26 cellular contexts compared by ENCODE assay signal in genomic region chr2:34368304-34368703, GRCh38.
"Had no signal": no experiment of that assay in that cellular context is flagged by ENCODE, and none has a peak within 500 bp of the region (broad histone marks: within the 10 kb centered on the region; RNA-seq: fewer than 3 reads in every experiment).

No MANE protein-coding gene starts in this region.

- H3K36me3 ChIP-seq: colonic mucosa, esophagus squamous epithelium, heart right ventricle, left lung, neutrophil, pancreas, right lobe of liver, thoracic aorta, tibial nerve, upper lobe of left lung had no signal

- H3K27ac Mint-ChIP-seq: dendritic cell treated with granulocyte-macrophage colony-stimulating factor and Interleukin-4, amounts not matched to agents 40 ng/mL and 50 ng/mL, for 4 days; progenitor cell of endocrine pancreas; stimulated activated naive B cell treated with anti-CD40 and anti-IgM and Interleukin-4, amounts not matched to agents 10 μg/mL and 1 μg/mL and 100 μg/mL, for 72 hours; stimulated activated naive CD8-positive, alpha-beta T cell treated with anti-CD3 and anti-CD28 coated beads, Interleukin-15, Interleukin-2, amounts not matched to agents 100 ng/mL and 50 ng/mL, for 24 hours had no signal

- H3K9me3 ChIP-seq: colonic mucosa, esophagus squamous epithelium, heart right ventricle, left lung, neutrophil, pancreas, right lobe of liver, thoracic aorta, tibial nerve, upper lobe of left lung had no signal

- H3K27me3 ChIP-seq: colonic mucosa, esophagus squamous epithelium, left lung, neutrophil, pancreas, right lobe of liver, tibial nerve, upper lobe of left lung had no signal

- ATAC-seq: heart right ventricle; left cardiac atrium; left lung; naive thymus-derived CD8-positive, alpha-beta T cell; pancreas; right lobe of liver had no signal

- H3K4me1 Mint-ChIP-seq: naive thymus-derived CD8-positive, alpha-beta T cell; stimulated activated naive B cell treated with anti-CD40 and anti-IgM and Interleukin-4, amounts not matched to agents 10 μg/mL and 1 μg/mL and 100 μg/mL, for 72 hours had no signal

- DNase-seq: colonic mucosa; effector CD8-positive, alpha-beta T cell; erythroblast; esophagus squamous epithelium; foreskin melanocyte; glutamatergic neuron; heart right ventricle; hippocampal formation; kidney; left cardiac atrium; left lung; mammary epithelial cell; naive thymus-derived CD8-positive, alpha-beta T cell; pancreas; right lobe of liver; small intestine; stimulated activated CD4-positive, alpha-beta T cell treated with anti-CD3 and anti-CD28 coated beads, Interleukin-15, amount 100 ng/mL, for 24 hours; stimulated activated CD4-positive, alpha-beta T cell treated with anti-CD3 and anti-CD28 coated beads, Interleukin-2, amount 100 ng/mL, for 48 hours; stimulated activated naive B cell treated with anti-CD40 and anti-IgM and Interleukin-4, amounts not matched to agents 10 μg/mL and 1 μg/mL and 100 μg/mL, for 72 hours; upper lobe of left lung had no signal

- H3K4me3 Mint-ChIP-seq: dendritic cell treated with granulocyte-macrophage colony-stimulating factor and Interleukin-4, amounts not matched to agents 40 ng/mL and 50 ng/mL, for 4 days; naive thymus-derived CD8-positive, alpha-beta T cell; stimulated activated naive B cell treated with anti-CD40 and anti-IgM and Interleukin-4, amounts not matched to agents 10 μg/mL and 1 μg/mL and 100 μg/mL, for 72 hours; stimulated activated naive CD8-positive, alpha-beta T cell treated with anti-CD3 and anti-CD28 coated beads, Interleukin-15, Interleukin-2, amounts not matched to agents 100 ng/mL and 50 ng/mL, for 24 hours had no signal

- H3K9me3 Mint-ChIP-seq: dendritic cell treated with granulocyte-macrophage colony-stimulating factor and Interleukin-4, amounts not matched to agents 40 ng/mL and 50 ng/mL, for 4 days; stimulated activated naive CD8-positive, alpha-beta T cell treated with anti-CD3 and anti-CD28 coated beads, Interleukin-15, Interleukin-2, amounts not matched to agents 100 ng/mL and 50 ng/mL, for 24 hours had no signal

- H3K27ac ChIP-seq: colonic mucosa, esophagus squamous epithelium, heart right ventricle, left lung, neutrophil, pancreas, right lobe of liver, thoracic aorta, tibial nerve, upper lobe of left lung had no signal

- H3K4me1 ChIP-seq: colonic mucosa, esophagus squamous epithelium, heart right ventricle, left lung, right lobe of liver, tibial nerve, upper lobe of left lung had no signal

- H3K4me3 ChIP-seq: colonic mucosa, esophagus squamous epithelium, heart right ventricle, left lung, pancreas, right lobe of liver, thoracic aorta, tibial nerve, upper lobe of left lung had no signal

- H3K27me3 Mint-ChIP-seq: dendritic cell treated with granulocyte-macrophage colony-stimulating factor and Interleukin-4, amounts not matched to agents 40 ng/mL and 50 ng/mL, for 4 days; naive thymus-derived CD8-positive, alpha-beta T cell; stimulated activated naive B cell treated with anti-CD40 and anti-IgM and Interleukin-4, amounts not matched to agents 10 μg/mL and 1 μg/mL and 100 μg/mL, for 72 hours; stimulated activated naive CD8-positive, alpha-beta T cell treated with anti-CD3 and anti-CD28 coated beads, Interleukin-15, Interleukin-2, amounts not matched to agents 100 ng/mL and 50 ng/mL, for 24 hours had no signal

- H3K36me3 Mint-ChIP-seq: naive thymus-derived CD8-positive, alpha-beta T cell; stimulated activated naive B cell treated with anti-CD40 and anti-IgM and Interleukin-4, amounts not matched to agents 10 μg/mL and 1 μg/mL and 100 μg/mL, for 72 hours had no signal
